In genomic region chr5:178115136-178115834, GRCh38 we compare ENCODE assay signal across 9 cellular contexts. TPM values are rescaled to one million over a fixed set of nuclear protein-coding genes. Genes with fewer than 3 reads are reported as not detected.
A peak's percentile ranks its signal among the peaks of the same experiment; 100 is the strongest.
DNase-seq lines count a peak whose midpoint lies in the region; ATAC-seq lines count a peak whose summit lies in the region.
"Had no signal": no experiment of that assay in that cellular context is flagged by ENCODE, and none has a peak within 500 bp of the region (broad histone marks: within the 10 kb centered on the region; RNA-seq: fewer than 3 reads in every experiment).

No MANE protein-coding gene starts in this region.

- intact Hi-C loops in activated CD4-positive, alpha-beta T cell treated with anti-CD3 and anti-CD28 coated beads for 36 hours (cut with DNase I, micrococcal nuclease) = no loop called here

- ATAC-seq in activated CD4-positive, alpha-beta T cell treated with anti-CD3 and anti-CD28 coated beads for 36 hours = no peak
- ATAC-seq in stimulated activated effector memory CD8-positive, alpha-beta T cell treated with anti-CD3 and anti-CD28 coated beads, Interleukin-12 subunit alpha, Interleukin-12 subunit beta, amount 100 ng/mL, for 72 hours = peak; percentile 55
- ATAC-seq in HG02678 (IDR thresholded peaks at IDR 0.05; ENCODE audit: unreplicated experiment) = no peak

- POLR2A ChIA-PET in activated CD4-positive, alpha-beta T cell treated with anti-CD3 and anti-CD28 coated beads for 36 hours (lab: Charles Lee) = no interaction called here

- H3K27me3 Mint-ChIP-seq in activated CD4-positive, alpha-beta T cell treated with anti-CD3 and anti-CD28 coated beads for 36 hours = peaks cover 6% of the 10 kb centered on the region
- H3K27me3 Mint-ChIP-seq in T-helper 2 cell treated with Interferon-gamma antibody and Interleukin-4, amounts not matched to agents 5 μg/mL and 100 μg/mL, for 36 hours (ENCODE audit: low read depth) = peaks cover 25% of the 10 kb centered on the region

- no peak overlapping the region for H3K27ac Mint-ChIP-seq in activated CD4-positive, alpha-beta T cell treated with anti-CD3 and anti-CD28 coated beads for 36 hours
- H3K27ac Mint-ChIP-seq in T-helper 2 cell treated with Interferon-gamma antibody and Interleukin-4, amounts not matched to agents 5 μg/mL and 100 μg/mL, for 36 hours = no peak overlapping the region
- peak overlapping the region; percentile 88 for H3K27ac Mint-ChIP-seq in stimulated activated effector memory CD8-positive, alpha-beta T cell treated with anti-CD3 and anti-CD28 coated beads, Interleukin-12 subunit alpha, Interleukin-12 subunit beta, amount 100 ng/mL, for 72 hours

- DNase-seq in activated CD4-positive, alpha-beta T cell treated with anti-CD3 and anti-CD28 coated beads for 36 hours = no peak
- no peak for DNase-seq in activated CD4-positive, alpha-beta T cell treated with anti-CD3 and anti-CD28 coated beads, Interleukin-2, amount 50 U/mL, for 48 hours
- DNase-seq in T-helper 2 cell treated with Interferon-gamma antibody and Interleukin-4, amounts not matched to agents 5 μg/mL and 100 μg/mL, for 36 hours (ENCODE audit: low spot score) = no peak
- DNase-seq in stimulated activated effector memory CD8-positive, alpha-beta T cell treated with anti-CD3 and anti-CD28 coated beads, Interleukin-12 subunit alpha, Interleukin-12 subunit beta, amount 100 ng/mL, for 72 hours (ENCODE audit: low spot score in 2 of 2) = peak in 1 of 2 donors; percentile 65
- DNase-seq in DMS153 (lab: John Stamatoyannopoulos, UW) (no peak), hypothalamus (lab: John Stamatoyannopoulos, UW) (no peak)

- CTCF ChIA-PET in activated CD4-positive, alpha-beta T cell treated with anti-CD3 and anti-CD28 coated beads for 36 hours (lab: Charles Lee) = interaction anchor here (0.6 kb wide), 1 partner anchor 30 kb away, joined by 3 read pairs; no protein-coding TSS in a partner anchor

- H3K4me3 Mint-ChIP-seq in activated CD4-positive, alpha-beta T cell treated with anti-CD3 and anti-CD28 coated beads for 36 hours = peak overlapping the region; percentile 88
- H3K4me3 Mint-ChIP-seq in T-helper 2 cell treated with Interferon-gamma antibody and Interleukin-4, amounts not matched to agents 5 μg/mL and 100 μg/mL, for 36 hours = peak overlapping the region; percentile 93
- H3K4me3 Mint-ChIP-seq in stimulated activated effector memory CD8-positive, alpha-beta T cell treated with anti-CD3 and anti-CD28 coated beads, Interleukin-12 subunit alpha, Interleukin-12 subunit beta, amount 100 ng/mL, for 72 hours = peak overlapping the region; percentile 98

- H3K36me3 Mint-ChIP-seq in activated CD4-positive, alpha-beta T cell treated with anti-CD3 and anti-CD28 coated beads for 36 hours (ENCODE audit: low read depth) = peaks cover 2% of the 10 kb centered on the region
- no peaks in the 10 kb centered on the region for H3K36me3 Mint-ChIP-seq in T-helper 2 cell treated with Interferon-gamma antibody and Interleukin-4, amounts not matched to agents 5 μg/mL and 100 μg/mL, for 36 hours (ENCODE audit: low read depth)
- H3K36me3 Mint-ChIP-seq in stimulated activated effector memory CD8-positive, alpha-beta T cell treated with anti-CD3 and anti-CD28 coated beads, Interleukin-12 subunit alpha, Interleukin-12 subunit beta, amount 100 ng/mL, for 72 hours = peaks cover 40% of the 10 kb centered on the region

- peaks cover 3% of the 10 kb centered on the region for H3K9me3 Mint-ChIP-seq in activated CD4-positive, alpha-beta T cell treated with anti-CD3 and anti-CD28 coated beads for 36 hours (ENCODE audit: low read depth)
- H3K9me3 Mint-ChIP-seq in T-helper 2 cell treated with Interferon-gamma antibody and Interleukin-4, amounts not matched to agents 5 μg/mL and 100 μg/mL, for 36 hours = no peaks in the 10 kb centered on the region
- H3K9me3 Mint-ChIP-seq in stimulated activated effector memory CD8-positive, alpha-beta T cell treated with anti-CD3 and anti-CD28 coated beads, Interleukin-12 subunit alpha, Interleukin-12 subunit beta, amount 100 ng/mL, for 72 hours = no peaks in the 10 kb centered on the region

- H3K4me3 ChIP-seq in iPS-11a (ENCODE audit: low read depth, low read length) = peak overlapping the region; percentile 85
- H3K4me3 ChIP-seq: HAP-1 had no signal

- H3K4me1 Mint-ChIP-seq in activated CD4-positive, alpha-beta T cell treated with anti-CD3 and anti-CD28 coated beads for 36 hours = peaks cover 36% of the 10 kb centered on the region
- H3K4me1 Mint-ChIP-seq in T-helper 2 cell treated with Interferon-gamma antibody and Interleukin-4, amounts not matched to agents 5 μg/mL and 100 μg/mL, for 36 hours (ENCODE audit: low read depth) = peaks cover 32% of the 10 kb centered on the region
- peaks cover 39% of the 10 kb centered on the region for H3K4me1 Mint-ChIP-seq in stimulated activated effector memory CD8-positive, alpha-beta T cell treated with anti-CD3 and anti-CD28 coated beads, Interleukin-12 subunit alpha, Interleukin-12 subunit beta, amount 100 ng/mL, for 72 hours

RNA-seq across cellular contexts. Expression of gene N4BP3, which starts 2.0 kb away (rescaled TPM):
- total RNA-seq in activated CD4-positive, alpha-beta T cell treated with anti-CD3 and anti-CD28 coated beads for 36 hours = 1 to 10 TPM; 3.3 to 3.7 TPM

RNA-seq across cellular contexts. Expression of gene RMND5B, which starts 15.5 kb away (rescaled TPM):
- total RNA-seq in activated CD4-positive, alpha-beta T cell treated with anti-CD3 and anti-CD28 coated beads for 36 hours = 10 to 100 TPM; 24.1 to 28.7 TPM

RNA-seq across cellular contexts. Expression of gene NHP2, which starts 38.4 kb away (rescaled TPM):
- total RNA-seq in activated CD4-positive, alpha-beta T cell treated with anti-CD3 and anti-CD28 coated beads for 36 hours = 100 to 1,000 TPM; 244 TPM
